ENCODE assay signal across 1 cellular context in genomic region chr19:50696065-50696425, GRCh38.
TF ChIP-seq lines count a peak whose summit lies in the region.

No MANE protein-coding gene starts in this region.

TF ChIP-seq in K562, 482 proteins besides CTCF, POLR2A, EP300 and RAD21:
- TF ChIP-seq TRIM24 (IDR thresholded peaks at IDR 0.05) (no peak), ESRRA (IDR thresholded peaks at IDR 0.05; ENCODE audit: borderline replicate concordance, low read depth) (no peak), KDM4B (IDR thresholded peaks at IDR 0.05; ENCODE audit: borderline replicate concordance in 2 of 2, low read depth in 1 of 2) (no peak), USF1 (CRISPR knock-in tag; IDR thresholded peaks at IDR 0.05) (peak; percentile 45; the same call in 1 of the 2 replicates), PHB2 (IDR thresholded peaks at IDR 0.05; ENCODE audit: low read depth) (no peak)
